ENCODE assay signal across 9 cellular contexts in the genomic region with DNA sequence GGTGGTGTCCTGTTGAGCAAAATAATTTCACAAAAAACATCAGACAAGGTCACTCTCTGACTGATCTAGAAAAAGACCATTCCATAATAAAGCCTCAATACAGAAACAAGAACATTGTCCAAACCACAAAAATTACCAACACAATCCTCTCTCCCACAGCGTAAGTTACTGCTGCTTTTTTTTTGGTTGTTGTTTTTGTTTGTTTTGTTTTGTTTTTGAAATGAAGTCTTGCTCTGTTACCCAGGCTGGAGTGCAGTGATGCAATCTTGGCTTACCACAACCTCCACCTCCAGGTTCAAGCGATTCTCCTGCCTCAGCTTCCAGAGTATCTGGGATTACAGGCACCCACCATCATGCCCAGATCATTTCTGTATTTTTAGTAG. TPM values are rescaled to one million over a fixed set of nuclear protein-coding genes. Genes with fewer than 3 reads are reported as not detected.
DNase-seq lines count a peak whose midpoint lies in the region; ATAC-seq and TF ChIP-seq lines count a peak whose summit lies in the region.
"Had no signal": no experiment of that assay in that cellular context is flagged by ENCODE, and none has a peak within 500 bp of the region (broad histone marks: within the 10 kb centered on the region; RNA-seq: fewer than 3 reads in every experiment).

No MANE protein-coding gene starts in this region.

- peaks cover 29% of the 10 kb centered on the region for H3K36me3 Mint-ChIP-seq in activated T-cell treated with anti-CD3 and anti-CD28 coated beads, Interleukin-2, amount 50 U/mL, for 24 hours (ENCODE audit: low read depth)
- peaks cover 11% of the 10 kb centered on the region for H3K36me3 Mint-ChIP-seq in activated naive CD8-positive, alpha-beta T cell treated with anti-CD3 and anti-CD28 coated beads for 36 hours
- peaks cover 0 to 4% (median 0%) of the 10 kb centered on the region in 3 donors for H3K36me3 Mint-ChIP-seq in immature natural killer cell

- H3K27me3 Mint-ChIP-seq in activated T-cell treated with anti-CD3 and anti-CD28 coated beads, Interleukin-2, amount 50 U/mL, for 24 hours = no peaks in the 10 kb centered on the region
- H3K27me3 Mint-ChIP-seq in activated naive CD8-positive, alpha-beta T cell treated with anti-CD3 and anti-CD28 coated beads for 36 hours = no peaks in the 10 kb centered on the region
- peaks cover 7 to 11% (median 7%) of the 10 kb centered on the region in 3 donors for H3K27me3 Mint-ChIP-seq in immature natural killer cell (ENCODE audit: low read depth in 3 of 3)

- TF ChIP-seq CTCF in stomach (IDR thresholded peaks at IDR 0.05) = no peak

- no peaks in the 10 kb centered on the region for H3K9me3 Mint-ChIP-seq in activated T-cell treated with anti-CD3 and anti-CD28 coated beads, Interleukin-2, amount 50 U/mL, for 24 hours
- H3K9me3 Mint-ChIP-seq in activated naive CD8-positive, alpha-beta T cell treated with anti-CD3 and anti-CD28 coated beads for 36 hours = no peaks in the 10 kb centered on the region
- no peaks in the 10 kb centered on the region for H3K9me3 Mint-ChIP-seq in immature natural killer cell

- no peak for TF ChIP-seq EP300 in stomach (IDR thresholded peaks at IDR 0.05)

- intact Hi-C loops in stomach (cut with DNase I; ENCODE audit: low total_unique reads) = no loop called here

- peaks cover 33% of the 10 kb centered on the region for H3K4me1 Mint-ChIP-seq in activated T-cell treated with anti-CD3 and anti-CD28 coated beads, Interleukin-2, amount 50 U/mL, for 24 hours (ENCODE audit: low read depth)
- H3K4me1 Mint-ChIP-seq in activated naive CD8-positive, alpha-beta T cell treated with anti-CD3 and anti-CD28 coated beads for 36 hours = peaks cover 31% of the 10 kb centered on the region
- peaks cover 31 to 40% of the 10 kb centered on the region in 2 donors for H3K4me1 Mint-ChIP-seq in immature natural killer cell

- no peak overlapping the region for H3K4me3 ChIP-seq in stomach

- H3K36me3 ChIP-seq in stomach = peaks cover 0 to 13% (median 8%) of the 10 kb centered on the region in 4 donors

- peak overlapping the region; percentile 89 for H3K4me3 Mint-ChIP-seq in activated T-cell treated with anti-CD3 and anti-CD28 coated beads, Interleukin-2, amount 50 U/mL, for 24 hours
- peak overlapping the region; percentile 90 for H3K4me3 Mint-ChIP-seq in activated naive CD8-positive, alpha-beta T cell treated with anti-CD3 and anti-CD28 coated beads for 36 hours
- peak overlapping the region; percentile 94 to 96 (median 95) for H3K4me3 Mint-ChIP-seq in immature natural killer cell

- H3K27me3 ChIP-seq in stomach = no peaks in the 10 kb centered on the region

- no peaks in the 10 kb centered on the region for H3K9me3 ChIP-seq in stomach

- peaks cover 20 to 38% (median 30%) of the 10 kb centered on the region in 4 donors for H3K4me1 ChIP-seq in stomach

- H3K27ac ChIP-seq in stomach = peak overlapping the region in 3 of 5 donors; percentile 90 to 92 (median 91)

- no peak for TF ChIP-seq POLR2A in stomach (IDR thresholded peaks at IDR 0.05)

- 75 to 88% (median 84%) methylated on average over 2 of the region's 2 CpGs for WGBS in stomach, 5 donors

- ATAC-seq in HG03139 (IDR thresholded peaks at IDR 0.05; ENCODE audit: unreplicated experiment) = no peak

- DNase-seq in activated T-cell treated with anti-CD3 and anti-CD28 coated beads, Interleukin-2, amount 50 U/mL, for 24 hours = no peak
- no peak for DNase-seq in activated T-cell treated with anti-CD3 and anti-CD28 coated beads, Interleukin-2, amount 50 U/mL, for 1 hour
- DNase-seq in activated naive CD8-positive, alpha-beta T cell treated with anti-CD3 and anti-CD28 coated beads for 36 hours = no peak
- DNase-seq in immature natural killer cell (no peak), stomach (no peak), MV-4-11 (lab: John Stamatoyannopoulos, UW) (no peak), NCI-H2196 (lab: John Stamatoyannopoulos, UW; ENCODE audit: unreplicated experiment) (no peak)
- DNase-seq: activated CD4-positive, alpha-beta T cell treated with anti-CD3 and anti-CD28 coated beads for 1 hour had no signal

- H3K27ac Mint-ChIP-seq in activated T-cell treated with anti-CD3 and anti-CD28 coated beads, Interleukin-2, amount 50 U/mL, for 24 hours = peak overlapping the region; percentile 97
- H3K27ac Mint-ChIP-seq in activated naive CD8-positive, alpha-beta T cell treated with anti-CD3 and anti-CD28 coated beads for 36 hours = no peak overlapping the region
- H3K27ac Mint-ChIP-seq in immature natural killer cell = peak overlapping the region in 5 of 6 donors; percentile 84 to 96 (median 96)

RNA-seq across cellular contexts. Expression of a gene that starts 1.5 kb away (rescaled TPM):
- 10 to 100 TPM; 27.2 to 30.3 TPM for total RNA-seq in activated naive CD8-positive, alpha-beta T cell treated with anti-CD3 and anti-CD28 coated beads for 36 hours
- polyA plus RNA-seq in immature natural killer cell (10 to 100 TPM in 1 of 3 donors, 1 to 10 TPM in 2; 3.5 to 13.8 (median 9.2) TPM), stomach (10 to 100 TPM in 1 of 3 donors, 1 to 10 TPM in 2; 6.3 to 14.3 (median 7.4) TPM)
- 100 to 1,000 TPM in 1 of 5 donors, 10 to 100 TPM in 4; 15.4 to 182 (median 35.3) TPM for total RNA-seq in stomach

RNA-seq across cellular contexts. Expression of a gene that starts 27.2 kb away (rescaled TPM):
- total RNA-seq in activated naive CD8-positive, alpha-beta T cell treated with anti-CD3 and anti-CD28 coated beads for 36 hours = 1 to 10 TPM; 1.3 to 2.0 TPM
- polyA plus RNA-seq in immature natural killer cell = not detected
- total RNA-seq in stomach = 10 to 100 TPM in 1 of 5 donors, 1 to 10 TPM in 2, not detected in 2; 4.5 to 11.0 (median 8.4) TPM
- 10 to 100 TPM; 11.6 to 29.8 (median 15.7) TPM for polyA plus RNA-seq in stomach

RNA-seq across cellular contexts. Expression of a gene that starts 28.2 kb away (rescaled TPM):
- total RNA-seq in activated naive CD8-positive, alpha-beta T cell treated with anti-CD3 and anti-CD28 coated beads for 36 hours = under 1 TPM in 1 of 2 experiments, not detected in 1; 0.32 TPM
- polyA plus RNA-seq in immature natural killer cell (not detected), stomach (1 to 10 TPM; 1.5 to 7.7 (median 7.6) TPM)
- 10 to 100 TPM in 2 of 5 donors, 1 to 10 TPM in 2, not detected in 1; 6.2 to 31.4 (median 12.0) TPM for total RNA-seq in stomach

RNA-seq across cellular contexts. Expression of a gene that starts 34.4 kb away (rescaled TPM):
- total RNA-seq in activated naive CD8-positive, alpha-beta T cell treated with anti-CD3 and anti-CD28 coated beads for 36 hours = 10 to 100 TPM; 29.3 TPM
- 100 to 1,000 TPM; 157 to 243 (median 216) TPM for polyA plus RNA-seq in immature natural killer cell
- total RNA-seq in stomach = 100 to 1,000 TPM in 1 of 5 donors, 10 to 100 TPM in 4; 32.1 to 238 (median 60.5) TPM
- polyA plus RNA-seq in stomach = 100 to 1,000 TPM; 190 to 286 (median 212) TPM

RNA-seq across cellular contexts. Expression of a gene that starts 46.2 kb away (rescaled TPM):
- total RNA-seq in activated naive CD8-positive, alpha-beta T cell treated with anti-CD3 and anti-CD28 coated beads for 36 hours = 10 to 100 TPM; 24.9 to 26.4 TPM
- 10 to 100 TPM in 1 of 3 donors, 1 to 10 TPM in 2; 2.1 to 10.7 (median 3.0) TPM for polyA plus RNA-seq in immature natural killer cell
- 100 to 1,000 TPM in 1 of 5 donors, 10 to 100 TPM in 4; 33.8 to 135 (median 36.6) TPM for total RNA-seq in stomach
- 10 to 100 TPM; 12.5 to 22.6 (median 14.5) TPM for polyA plus RNA-seq in stomach
